Comparison of ENCODE assay signal across 21 cellular contexts in the genomic region with DNA sequence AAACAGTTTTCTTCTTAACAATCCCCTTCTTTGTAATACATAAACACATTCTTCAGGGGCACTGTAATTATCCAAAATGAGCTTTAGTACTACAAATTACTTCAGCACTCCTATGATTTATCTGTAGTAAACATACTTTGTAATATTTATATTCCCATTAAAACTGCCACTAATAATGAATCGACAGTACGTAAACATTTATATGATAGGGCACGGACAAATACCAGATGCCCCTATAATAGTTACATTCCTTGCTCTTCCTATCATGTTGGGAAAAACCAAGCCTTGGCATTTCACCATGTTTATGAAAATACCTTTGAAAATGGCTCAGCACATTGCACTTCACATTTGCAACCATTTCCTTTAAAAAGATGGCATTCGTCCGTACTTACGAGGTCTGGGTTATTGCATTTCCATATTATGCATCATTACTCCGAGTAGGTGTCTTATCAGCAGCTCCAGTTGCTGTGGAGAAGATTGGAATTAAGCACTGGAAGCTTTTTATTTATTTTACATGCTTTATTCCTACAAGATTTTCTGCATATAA.
DNase-seq lines count a peak whose midpoint lies in the region; ATAC-seq, FAIRE-seq and TF ChIP-seq lines count a peak whose summit lies in the region.
"Had no signal": no experiment of that assay in that cellular context is flagged by ENCODE, and none has a peak within 500 bp of the region (broad histone marks: within the 10 kb centered on the region; RNA-seq: fewer than 3 reads in every experiment).

No MANE protein-coding gene starts in this region.

- no peaks in the 10 kb centered on the region for H3K36me3 ChIP-seq in SK-N-MC (ENCODE audit: insufficient read depth, low read length)
- no peaks in the 10 kb centered on the region for H3K36me3 ChIP-seq in smooth muscle cell (ENCODE audit: low read depth)
- H3K36me3 ChIP-seq: BLaER1, SJSA1 had no signal

- no peaks in the 10 kb centered on the region for H4K20me1 ChIP-seq in smooth muscle cell (ENCODE audit: low read depth)
- H4K20me1 ChIP-seq: BLaER1 had no signal

- no peaks in the 10 kb centered on the region for H3K27me3 ChIP-seq in smooth muscle cell (ENCODE audit: low read depth)
- H3K27me3 ChIP-seq: BLaER1, SJSA1 had no signal

- H2AFZ ChIP-seq in smooth muscle cell (ENCODE audit: low read depth): peak overlapping the region; percentile 66
- H2AFZ ChIP-seq: PC-9 had no signal

- ATAC-seq in GM19397 (IDR thresholded peaks at IDR 0.05; ENCODE audit: unreplicated experiment): no peak
- ATAC-seq: CD8-positive, alpha-beta T cell had no signal

- peak; percentile 18 for DNase-seq in NCI-H1105 treated with DMSO at 0.1 percent for 48 hours (lab: John Stamatoyannopoulos, UW)
- DNase-seq in NCI-H1105 (lab: John Stamatoyannopoulos, UW): no peak
- no peak for DNase-seq in SK-N-MC (ENCODE audit: low read depth, low spot score)
- peak; percentile 33 for DNase-seq in fibroblast of the aortic adventitia (ENCODE audit: low read depth)
- DNase-seq in smooth muscle cell (lab: John Stamatoyannopoulos, UW; ENCODE audit: unreplicated experiment): no peak
- DNase-seq in D721Med (ENCODE audit: insufficient read length, low spot score): no peak
- DNase-seq in NCI-H446 (lab: John Stamatoyannopoulos, UW): no peak
- DNase-seq: CD8-positive, alpha-beta T cell; DMS79 treated with DMSO at 0.1 percent for 48 hours; KG1; NCI-H1092; NCI-H1694 treated with DMSO at 0.1 percent for 48 hours; NCI-H2107; NCI-H2227 treated with DMSO at 0.1 percent for 48 hours; NCI-H526 treated with DMSO at 0.1 percent for 48 hours; PC-9 had no signal

- H3K9ac ChIP-seq in SK-N-MC (ENCODE audit: insufficient read length): peak overlapping the region; percentile 28
- peak overlapping the region; percentile 23 for H3K9ac ChIP-seq in smooth muscle cell (ENCODE audit: low read depth)
- H3K9ac ChIP-seq: BLaER1 had no signal

- peaks cover 10% of the 10 kb centered on the region for H3F3A ChIP-seq in smooth muscle cell (ENCODE audit: low read depth)

- peak overlapping the region; percentile 52; the same call in 1 of the 2 replicates for H3K27ac ChIP-seq in SK-N-MC
- peak overlapping the region; percentile 75 for H3K27ac ChIP-seq in smooth muscle cell (ENCODE audit: low read depth)
- H3K27ac ChIP-seq: 22Rv1, BLaER1, PC-9 had no signal

- H3K79me2 ChIP-seq in smooth muscle cell (ENCODE audit: low read depth): no peaks in the 10 kb centered on the region

- TF ChIP-seq CTCF in fibroblast of the aortic adventitia (IDR thresholded peaks at IDR 0.05; ENCODE audit: insufficient read depth, low read length) (no peak), smooth muscle cell (IDR thresholded peaks at IDR 0.05; ENCODE audit: borderline replicate concordance, insufficient read depth, poor library complexity, severe bottlenecking) (no peak), D721Med (IDR thresholded peaks at IDR 0.05; ENCODE audit: insufficient read depth, missing control alignments) (no peak)

- FAIRE-seq in D721Med (lab: Jason Lieb, UNC): no peak
- FAIRE-seq: G401.6 had no signal

- H3K4me3 ChIP-seq in SK-N-MC (peak overlapping the region; percentile 14; the same call in 1 of the 2 replicates), fibroblast of the aortic adventitia (ENCODE audit: low read depth, low read length) (no peak overlapping the region), smooth muscle cell (peak overlapping the region; percentile 24)
- H3K4me3 ChIP-seq: BLaER1, PC-9, SJSA1 had no signal

- H3K9me3 ChIP-seq in SK-N-MC (ENCODE audit: low read depth, low read length) (no peaks in the 10 kb centered on the region), smooth muscle cell (replicated peaks; ENCODE audit: low read depth) (no peaks in the 10 kb centered on the region)
- H3K9me3 ChIP-seq: BLaER1, SJSA1 had no signal

- H3K4me2 ChIP-seq in smooth muscle cell: peak overlapping the region; percentile 80
- H3K4me2 ChIP-seq: BLaER1, PC-9 had no signal

- H3K4me1 ChIP-seq in smooth muscle cell (ENCODE audit: low read depth): peaks cover 23% of the 10 kb centered on the region
- H3K4me1 ChIP-seq: BLaER1 had no signal

- WGBS in smooth muscle cell (ENCODE audit: low lambda C conversion rate): 17% methylated on average over 7 of the region's 7 CpGs

Comparison
In these comparisons a context has a peak if more than half of its experiments do, and no peak if none do; other contexts are left out.
1. DNase-seq: peak in NCI-H1105 treated with DMSO at 0.1 percent for 48 hours (single experiment) and fibroblast of the aortic adventitia (single experiment); none in NCI-H1105 (single experiment), SK-N-MC (single experiment), smooth muscle cell (single experiment), D721Med (single experiment) and NCI-H446 (0 of 2).